ENCODE assay signal across 1 cellular context in genomic region chr2:43165378-43166025, GRCh38.
TF ChIP-seq lines count a peak whose summit lies in the region.

No MANE protein-coding gene starts in this region.

TF ChIP-seq in GM12878, 131 proteins besides CTCF, POLR2A, EP300 and RAD21:
- TF ChIP-seq RELA (IDR thresholded peaks at IDR 0.05; ENCODE audit: borderline replicate concordance, partially characterized antibody) (no peak), MYC (IDR thresholded peaks at IDR 0.05; ENCODE audit: insufficient read depth, insufficient read length, insufficient replicate concordance, low read length, severe bottlenecking) (no peak), GATAD2B (conservative IDR thresholded peaks at IDR 0.05; ENCODE audit: low read depth) (0 out of 2 replicates have a peak, but pooled peaks have one; percentile 28), ZNF274 (IDR thresholded peaks at IDR 0.05; ENCODE audit: insufficient read depth, insufficient read length) (no peak)
- TF ChIP-seq, protein P1, sequence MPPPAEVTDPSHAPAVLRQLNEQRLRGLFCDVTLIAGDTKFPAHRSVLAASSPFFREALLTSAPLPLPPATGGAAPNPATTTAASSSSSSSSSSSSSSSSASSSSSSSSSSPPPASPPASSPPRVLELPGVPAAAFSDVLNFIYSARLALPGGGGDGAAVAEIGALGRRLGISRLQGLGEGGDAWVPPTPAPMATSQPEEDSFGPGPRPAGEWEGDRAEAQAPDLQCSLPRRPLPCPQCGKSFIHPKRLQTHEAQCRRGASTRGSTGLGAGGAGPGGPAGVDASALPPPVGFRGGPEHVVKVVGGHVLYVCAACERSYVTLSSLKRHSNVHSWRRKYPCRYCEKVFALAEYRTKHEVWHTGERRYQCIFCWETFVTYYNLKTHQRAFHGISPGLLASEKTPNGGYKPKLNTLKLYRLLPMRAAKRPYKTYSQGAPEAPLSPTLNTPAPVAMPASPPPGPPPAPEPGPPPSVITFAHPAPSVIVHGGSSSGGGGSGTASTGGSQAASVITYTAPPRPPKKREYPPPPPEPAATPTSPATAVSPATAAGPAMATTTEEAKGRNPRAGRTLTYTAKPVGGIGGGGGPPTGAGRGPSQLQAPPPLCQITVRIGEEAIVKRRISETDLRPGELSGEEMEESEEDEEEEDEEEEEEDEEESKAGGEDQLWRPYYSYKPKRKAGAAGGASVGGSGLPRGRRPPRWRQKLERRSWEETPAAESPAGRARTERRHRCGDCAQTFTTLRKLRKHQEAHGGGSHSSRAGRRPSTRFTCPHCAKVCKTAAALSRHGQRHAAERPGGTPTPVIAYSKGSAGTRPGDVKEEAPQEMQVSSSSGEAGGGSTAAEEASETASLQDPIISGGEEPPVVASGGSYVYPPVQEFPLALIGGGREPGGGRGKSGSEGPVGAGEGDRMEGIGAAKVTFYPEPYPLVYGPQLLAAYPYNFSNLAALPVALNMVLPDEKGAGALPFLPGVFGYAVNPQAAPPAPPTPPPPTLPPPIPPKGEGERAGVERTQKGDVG (CRISPR knock-in tag; IDR thresholded peaks at IDR 0.05), result no peak
